Comparison of ENCODE assay signal across 25 cellular contexts in genomic region chr4:19651481-19651880, GRCh38.
"Had no signal": no experiment of that assay in that cellular context is flagged by ENCODE, and none has a peak within 500 bp of the region (broad histone marks: within the 10 kb centered on the region; RNA-seq: fewer than 3 reads in every experiment).

No MANE protein-coding gene starts in this region.

- H3K27me3 ChIP-seq: spleen, suprapubic skin, tibial artery had no signal

- H2AFZ ChIP-seq: parathyroid adenoma had no signal

- H3K79me2 ChIP-seq: parathyroid adenoma had no signal

- H3K4me3 ChIP-seq: left ventricle myocardium inferior, lung, spleen, suprapubic skin, tibial artery had no signal

- H3K4me1 Mint-ChIP-seq: activated naive CD8-positive, alpha-beta T cell treated with anti-CD3 and anti-CD28 coated beads for 36 hours; T-helper 17 cell had no signal

- DNase-seq: activated CD4-positive, alpha-beta T cell treated with anti-CD3 and anti-CD28 coated beads for 48 hours; activated CD4-positive, alpha-beta T cell treated with anti-CD3 and anti-CD28 coated beads, Interleukin-2, amount 50 U/mL, for 48 hours; activated CD8-positive, alpha-beta memory T cell treated with anti-CD3 and anti-CD28 coated beads for 24 hours; activated effector memory CD4-positive, alpha-beta T cell treated with Interleukin-2 at 50 U/mL for 16 hours; activated naive CD4-positive, alpha-beta T cell treated with Interleukin-2 at 50 U/mL for 16 hours; activated naive CD8-positive, alpha-beta T cell treated with anti-CD3 and anti-CD28 coated beads for 36 hours; amniotic stem cell; caudate nucleus; cortex of kidney; islet precursor cell; left ventricle myocardium inferior; mesendoderm; nucleus accumbens; right cardiac atrium; spleen; stimulated activated naive CD4-positive, alpha-beta T cell; T-helper 17 cell; T1000; tibial artery; WERI-Rb-1 had no signal

- H3K36me3 ChIP-seq: left ventricle myocardium inferior, spleen, suprapubic skin, tibial artery, WERI-Rb-1 had no signal

- H3K4me3 Mint-ChIP-seq: activated naive CD8-positive, alpha-beta T cell treated with anti-CD3 and anti-CD28 coated beads for 36 hours; natural killer cell treated with Interleukin-12 subunit alpha and Interleukin-12 subunit beta and Interleukin-15 and Interleukin-18, amount 100 ng/mL, for 72 hours; T-helper 17 cell had no signal

- H3K27ac Mint-ChIP-seq: activated naive CD8-positive, alpha-beta T cell treated with anti-CD3 and anti-CD28 coated beads for 36 hours; natural killer cell treated with Interleukin-12 subunit alpha and Interleukin-12 subunit beta and Interleukin-15 and Interleukin-18, amount 100 ng/mL, for 72 hours; T-helper 17 cell had no signal

- H3K36me3 Mint-ChIP-seq: activated naive CD8-positive, alpha-beta T cell treated with anti-CD3 and anti-CD28 coated beads for 36 hours had no signal

- H3K9ac ChIP-seq: parathyroid adenoma had no signal

- H3K9me3 ChIP-seq: left ventricle myocardium inferior, suprapubic skin, tibial artery had no signal

- H3K4me1 ChIP-seq: parathyroid adenoma, spleen, suprapubic skin, tibial artery had no signal

- ATAC-seq: activated CD4-positive, CD25-positive, alpha-beta regulatory T cell treated with anti-CD3 and anti-CD28 coated beads, Interleukin-2, amount 50 U/mL, for 24 hours; natural killer cell treated with Interleukin-12 subunit alpha and Interleukin-12 subunit beta and Interleukin-15 and Interleukin-18, amount 100 ng/mL, for 72 hours; right cardiac atrium; T-helper 17 cell had no signal

- H3K27me3 Mint-ChIP-seq: activated naive CD8-positive, alpha-beta T cell treated with anti-CD3 and anti-CD28 coated beads for 36 hours; natural killer cell treated with Interleukin-12 subunit alpha and Interleukin-12 subunit beta and Interleukin-15 and Interleukin-18, amount 100 ng/mL, for 72 hours; T-helper 17 cell had no signal

- H3K27ac ChIP-seq: left ventricle myocardium inferior, parathyroid adenoma, spleen, suprapubic skin, tibial artery, WERI-Rb-1 had no signal
